In the genomic region with DNA sequence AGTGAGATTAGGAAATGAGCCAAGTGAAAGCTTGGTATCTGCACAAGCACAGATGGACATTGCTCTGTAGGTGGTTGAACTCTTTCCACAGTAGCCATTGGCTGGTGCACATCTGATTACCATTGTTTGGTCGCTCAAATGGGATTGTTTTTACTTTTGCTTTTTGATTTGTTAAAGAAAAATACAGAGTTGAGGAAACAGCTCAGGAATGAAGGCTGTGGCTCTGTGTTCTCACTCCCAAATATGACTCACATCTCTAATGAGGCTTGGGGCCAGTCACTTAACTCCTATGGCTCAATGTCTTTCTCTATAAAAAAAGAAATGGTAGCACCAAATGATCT, we compare ENCODE assay signal across 13 cellular contexts.
DNase-seq lines count a peak whose midpoint lies in the region; ATAC-seq, FAIRE-seq and TF ChIP-seq lines count a peak whose summit lies in the region.
"Had no signal": no experiment of that assay in that cellular context is flagged by ENCODE, and none has a peak within 500 bp of the region (broad histone marks: within the 10 kb centered on the region; RNA-seq: fewer than 3 reads in every experiment).

No MANE protein-coding gene starts in this region.

- no peaks in the 10 kb centered on the region for H3K9me3 ChIP-seq in liver (ENCODE audit: control insufficient read depth in 4 of 4, low read length in 3 of 4)
- H3K9me3 ChIP-seq in upper lobe of left lung = no peaks in the 10 kb centered on the region
- H3K9me3 ChIP-seq: neutrophil had no signal

- peak; percentile 49 for FAIRE-seq in HTR-8/SVneo (lab: Jason Lieb, UNC)

- TF ChIP-seq EP300 in upper lobe of left lung (IDR thresholded peaks at IDR 0.05) = no peak

- peak; percentile 39 for DNase-seq in HTR-8/SVneo (ENCODE audit: insufficient read length, low spot score)
- DNase-seq in epidermal melanocyte (ENCODE audit: insufficient read length, low spot score) = peak; percentile 45
- DNase-seq in upper lobe of left lung = no peak
- no peak for DNase-seq in NCI-H748 (lab: John Stamatoyannopoulos, UW; ENCODE audit: unreplicated experiment)
- DNase-seq in NCI-H524 treated with DMSO at 0.1 percent for 48 hours (lab: John Stamatoyannopoulos, UW) = no peak
- DNase-seq in activated T-cell treated with anti-CD3 and anti-CD28 coated beads for 4 hours = no peak
- no peak for DNase-seq in NCI-H82 (lab: John Stamatoyannopoulos, UW)
- DNase-seq: activated CD4-positive, alpha-beta memory T cell treated with anti-CD3 and anti-CD28 coated beads for 36 hours; NCI-H1048 had no signal

- ATAC-seq in upper lobe of left lung (ENCODE audit: low FRiP score in 2 of 2) = peak; percentile 37 to 89
- ATAC-seq: stimulated activated effector memory CD8-positive, alpha-beta T cell treated with anti-CD3 and anti-CD28 coated beads, Interleukin-12 subunit alpha, Interleukin-12 subunit beta, amount 100 ng/mL, for 72 hours had no signal

- TF ChIP-seq RAD21 in liver (IDR thresholded peaks at IDR 0.05) = peak; percentile 52

- WGBS in liver = 15% methylated on average over 1 of the region's 1 CpG
- 39 to 43% methylated on average over 1 of the region's 1 CpG for WGBS in upper lobe of left lung, 2 donors

- H3K36me3 ChIP-seq in liver (ENCODE audit: control insufficient read depth in 4 of 4, insufficient read depth in 3 of 4, low read depth in 1 of 4, low read length in 3 of 4) (no peaks in the 10 kb centered on the region), upper lobe of left lung (no peaks in the 10 kb centered on the region)
- H3K36me3 ChIP-seq: neutrophil had no signal

- H3K4me3 ChIP-seq in liver (ENCODE audit: low read depth in 1 of 3, low read length in 3 of 3) = peak overlapping the region in 1 of 3 donors; percentile 45
- H3K4me3 ChIP-seq in upper lobe of left lung = no peak overlapping the region

- TF ChIP-seq CTCF in liver (IDR thresholded peaks at IDR 0.05; ENCODE audit: low read depth, low read length, missing input control) = no peak
- TF ChIP-seq CTCF in upper lobe of left lung (IDR thresholded peaks at IDR 0.05) = no peak

- H3K9ac ChIP-seq in liver (ENCODE audit: low read depth in 1 of 2, low read length in 2 of 2) = peak overlapping the region in 1 of 2 donors; percentile 28

- H3K27ac ChIP-seq in liver (ENCODE audit: low read depth in 1 of 2, low read length in 2 of 2) = peak overlapping the region; percentile 38 to 43
- no peak overlapping the region for H3K27ac ChIP-seq in upper lobe of left lung
- H3K27ac ChIP-seq: neutrophil had no signal

- H3K4me1 ChIP-seq in liver (ENCODE audit: control insufficient read depth in 4 of 4, insufficient read depth in 4 of 4, low read length in 3 of 4) (peaks cover 0 to 13% (median 7%) of the 10 kb centered on the region in 4 donors), upper lobe of left lung (peaks cover 0 to 12% (median 2%) of the 10 kb centered on the region in 4 donors)

- TF ChIP-seq POLR2A in upper lobe of left lung (IDR thresholded peaks at IDR 0.05) = no peak

- no peaks in the 10 kb centered on the region for H3K27me3 ChIP-seq in liver (ENCODE audit: control insufficient read depth in 4 of 4, insufficient read depth in 4 of 4, low read length in 3 of 4)
- no peaks in the 10 kb centered on the region for H3K27me3 ChIP-seq in upper lobe of left lung
- H3K27me3 ChIP-seq: dorsolateral prefrontal cortex, neutrophil had no signal

TF ChIP-seq in liver, 16 proteins besides CTCF, POLR2A, EP300 and RAD21:
- TF ChIP-seq, protein P1, sequence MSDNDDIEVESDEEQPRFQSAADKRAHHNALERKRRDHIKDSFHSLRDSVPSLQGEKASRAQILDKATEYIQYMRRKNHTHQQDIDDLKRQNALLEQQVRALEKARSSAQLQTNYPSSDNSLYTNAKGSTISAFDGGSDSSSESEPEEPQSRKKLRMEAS (IDR thresholded peaks at IDR 0.05) = no peak
- peak; percentile 44 to 48 for TF ChIP-seq JUND (IDR thresholded peaks at IDR 0.05)
- no peak for TF ChIP-seq GABPA (IDR thresholded peaks at IDR 0.05 in 1 of 2, conservative IDR thresholded peaks at IDR 0.05 in 1 of 2)
- TF ChIP-seq TAF1 (conservative IDR thresholded peaks at IDR 0.05) = no peak
- TF ChIP-seq FOXA2 (IDR thresholded peaks at IDR 0.05) = no peak
- TF ChIP-seq, protein P2, sequence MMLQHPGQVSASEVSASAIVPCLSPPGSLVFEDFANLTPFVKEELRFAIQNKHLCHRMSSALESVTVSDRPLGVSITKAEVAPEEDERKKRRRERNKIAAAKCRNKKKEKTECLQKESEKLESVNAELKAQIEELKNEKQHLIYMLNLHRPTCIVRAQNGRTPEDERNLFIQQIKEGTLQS (IDR thresholded peaks at IDR 0.05) = no peak
- peak; percentile 49 for TF ChIP-seq REST (IDR thresholded peaks at IDR 0.05)
- no peak for TF ChIP-seq NR2F2 (IDR thresholded peaks at IDR 0.05)
- no peak for TF ChIP-seq FOXA1 (IDR thresholded peaks at IDR 0.05)
- TF ChIP-seq EGR1 (IDR thresholded peaks at IDR 0.05; ENCODE audit: low read depth in 2 of 2) = no peak
- TF ChIP-seq HNF4G (IDR thresholded peaks at IDR 0.05) = no peak
- peak; percentile 66 for TF ChIP-seq SP1 (IDR thresholded peaks at IDR 0.05)
- TF ChIP-seq ZBTB33 (IDR thresholded peaks at IDR 0.05) = no peak
- TF ChIP-seq HNF4A (conservative IDR thresholded peaks at IDR 0.05) = peak; percentile 71 to 78
- TF ChIP-seq RXRA (IDR thresholded peaks at IDR 0.05) = peak; percentile 97
- peak; percentile 80 for TF ChIP-seq YY1 (IDR thresholded peaks at IDR 0.05)

Comparison
In these comparisons a context has a peak if more than half of its experiments do, and no peak if none do; other contexts are left out.
1. DNase-seq: peak in HTR-8/SVneo (single experiment) and epidermal melanocyte (single experiment); none in upper lobe of left lung (0 of 2), NCI-H748 (single experiment), NCI-H524 treated with DMSO at 0.1 percent for 48 hours (single experiment), activated T-cell treated with anti-CD3 and anti-CD28 coated beads for 4 hours (single experiment) and NCI-H82 (single experiment).
2. H3K27ac ChIP-seq: peak in liver (2 of 2); none in upper lobe of left lung (0 of 4).